ENCODE assay signal across 17 cellular contexts in the genomic region with DNA sequence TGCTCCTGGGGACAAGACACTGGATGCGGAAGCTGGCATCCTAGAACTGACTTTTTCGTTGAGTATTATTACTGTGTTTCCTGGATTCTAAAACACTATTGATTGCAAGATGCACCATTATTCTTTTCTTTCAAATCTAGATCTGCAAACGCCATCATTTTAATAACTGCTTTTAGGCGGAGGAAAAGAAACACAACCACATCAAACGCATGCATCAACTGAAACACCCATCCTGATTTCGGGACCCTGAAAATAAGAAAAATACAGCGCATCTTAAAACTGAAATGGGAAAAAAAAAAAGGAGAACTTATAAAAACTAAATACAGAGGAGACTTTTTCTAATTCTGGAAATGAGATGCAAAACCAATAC.
A peak's percentile ranks its signal among the peaks of the same experiment; 100 is the strongest.
DNase-seq lines count a peak whose midpoint lies in the region; ATAC-seq and TF ChIP-seq lines count a peak whose summit lies in the region.
"Had no signal": no experiment of that assay in that cellular context is flagged by ENCODE, and none has a peak within 500 bp of the region (broad histone marks: within the 10 kb centered on the region; RNA-seq: fewer than 3 reads in every experiment).

No MANE protein-coding gene starts in this region.

- H3K4me1 ChIP-seq in right atrium auricular region = no peaks in the 10 kb centered on the region
- H3K4me1 ChIP-seq: SJCRH30 had no signal

- no peaks in the 10 kb centered on the region for H3K27me3 ChIP-seq in right atrium auricular region
- H3K27me3 ChIP-seq: SJCRH30, transverse colon had no signal

- DNase-seq in T-helper 1 cell (no peak), epidermal melanocyte (ENCODE audit: insufficient read length, low spot score) (no peak), right atrium auricular region (ENCODE audit: low spot score) (no peak), cerebellum (ENCODE audit: low spot score) (no peak)
- DNase-seq in activated CD4-positive, alpha-beta memory T cell treated with anti-CD3 and anti-CD28 coated beads, Interleukin-2, amount 10 ng/mL, durations not matched to agents 7 days and 5 days = no peak
- no peak for DNase-seq in naive thymus-derived CD8-positive, alpha-beta T cell
- DNase-seq: 8988T, COR-L47, hypothalamus, left cardiac atrium, NCI-H1092 treated with DMSO at 0.1 percent for 48 hours, NCI-H2227 treated with DMSO at 0.1 percent for 48 hours, SJCRH30, transverse colon had no signal

- TF ChIP-seq CTCF in right atrium auricular region (IDR thresholded peaks at IDR 0.05) = no peak

- H3K4me3 Mint-ChIP-seq in T-helper 1 cell treated with Interleukin-12 subunit alpha and Interleukin-12 subunit beta and Interleukin-4 antibody, amounts not matched to agents 30 μg/mL and 1 μg/mL, for 36 hours = peak overlapping the region; percentile 66
- peak overlapping the region; percentile 60 for H3K4me3 Mint-ChIP-seq in activated CD4-positive, alpha-beta memory T cell treated with anti-CD3 and anti-CD28 coated beads, Interleukin-2, amount 10 ng/mL, durations not matched to agents 7 days and 5 days
- peak overlapping the region in 8 of 10 donors; percentile 54 to 71 (median 62) for H3K4me3 Mint-ChIP-seq in naive thymus-derived CD8-positive, alpha-beta T cell
- H3K4me3 Mint-ChIP-seq: brain had no signal

- no peaks in the 10 kb centered on the region for H3K36me3 ChIP-seq in right atrium auricular region
- H3K36me3 ChIP-seq: SJCRH30, transverse colon had no signal

- H3K4me3 ChIP-seq in right atrium auricular region = no peak overlapping the region
- H3K4me3 ChIP-seq: SJCRH30, transverse colon had no signal

- no peaks in the 10 kb centered on the region for H3K27me3 Mint-ChIP-seq in T-helper 1 cell treated with Interleukin-12 subunit alpha and Interleukin-12 subunit beta and Interleukin-4 antibody, amounts not matched to agents 30 μg/mL and 1 μg/mL, for 36 hours (ENCODE audit: low read depth)
- no peaks in the 10 kb centered on the region for H3K27me3 Mint-ChIP-seq in activated CD4-positive, alpha-beta memory T cell treated with anti-CD3 and anti-CD28 coated beads, Interleukin-2, amount 10 ng/mL, durations not matched to agents 7 days and 5 days
- no peaks in the 10 kb centered on the region for H3K27me3 Mint-ChIP-seq in naive thymus-derived CD8-positive, alpha-beta T cell

- CTCF ChIA-PET in activated CD4-positive, alpha-beta memory T cell treated with anti-CD3 and anti-CD28 coated beads, Interleukin-2, amount 10 ng/mL, durations not matched to agents 7 days and 5 days (lab: Charles Lee) = interaction anchor here (1.0 to 1.6 kb wide), 4 partner anchors 36 to 754 kb away, joined by 3 to 9 read pairs (median 5); partner anchors contain the start of genes FUT8 and MAX

- peaks cover 5% of the 10 kb centered on the region for H3K36me3 Mint-ChIP-seq in T-helper 1 cell treated with Interleukin-12 subunit alpha and Interleukin-12 subunit beta and Interleukin-4 antibody, amounts not matched to agents 30 μg/mL and 1 μg/mL, for 36 hours (ENCODE audit: low read depth)
- peaks cover 11% of the 10 kb centered on the region for H3K36me3 Mint-ChIP-seq in activated CD4-positive, alpha-beta memory T cell treated with anti-CD3 and anti-CD28 coated beads, Interleukin-2, amount 10 ng/mL, durations not matched to agents 7 days and 5 days (ENCODE audit: low read depth)
- H3K36me3 Mint-ChIP-seq in naive thymus-derived CD8-positive, alpha-beta T cell = peaks cover 0 to 1% (median 0%) of the 10 kb centered on the region in 3 donors
- H3K36me3 Mint-ChIP-seq: brain had no signal

- no peaks in the 10 kb centered on the region for H3K9me3 ChIP-seq in right atrium auricular region
- H3K9me3 ChIP-seq: SJCRH30, transverse colon had no signal

- H3K4me1 Mint-ChIP-seq in T-helper 1 cell treated with Interleukin-12 subunit alpha and Interleukin-12 subunit beta and Interleukin-4 antibody, amounts not matched to agents 30 μg/mL and 1 μg/mL, for 36 hours (ENCODE audit: low read depth) = peaks cover 56% of the 10 kb centered on the region
- peaks cover 60% of the 10 kb centered on the region for H3K4me1 Mint-ChIP-seq in activated CD4-positive, alpha-beta memory T cell treated with anti-CD3 and anti-CD28 coated beads, Interleukin-2, amount 10 ng/mL, durations not matched to agents 7 days and 5 days
- peaks cover 23 to 70% (median 47%) of the 10 kb centered on the region in 4 donors for H3K4me1 Mint-ChIP-seq in naive thymus-derived CD8-positive, alpha-beta T cell

- peak; percentile 0 for ATAC-seq in GM21717 (IDR thresholded peaks at IDR 0.05; ENCODE audit: unreplicated experiment)
- ATAC-seq in naive thymus-derived CD8-positive, alpha-beta T cell = no peak

- POLR2A ChIA-PET in activated CD4-positive, alpha-beta memory T cell treated with anti-CD3 and anti-CD28 coated beads, Interleukin-2, amount 10 ng/mL, durations not matched to agents 7 days and 5 days (lab: Charles Lee) = interaction anchor here (0.6 to 4.0 kb wide), 13 partner anchors 11 to 744 kb away, joined by 3 to 47 read pairs (median 3); partner anchors contain the start of gene FUT8
- POLR2A ChIA-PET in naive thymus-derived CD8-positive, alpha-beta T cell (lab: Charles Lee) = interaction anchor here (0.5 to 0.6 kb wide), 5 partner anchors 108 to 754 kb away, joined by 3 to 10 read pairs (median 3); no protein-coding TSS in a partner anchor

- peaks cover 7% of the 10 kb centered on the region for H3K9me3 Mint-ChIP-seq in T-helper 1 cell treated with Interleukin-12 subunit alpha and Interleukin-12 subunit beta and Interleukin-4 antibody, amounts not matched to agents 30 μg/mL and 1 μg/mL, for 36 hours
- peaks cover 10% of the 10 kb centered on the region for H3K9me3 Mint-ChIP-seq in activated CD4-positive, alpha-beta memory T cell treated with anti-CD3 and anti-CD28 coated beads, Interleukin-2, amount 10 ng/mL, durations not matched to agents 7 days and 5 days
- H3K9me3 Mint-ChIP-seq in naive thymus-derived CD8-positive, alpha-beta T cell = peaks cover 0 to 8% (median 0%) of the 10 kb centered on the region in 9 donors

- no peak overlapping the region for H3K27ac ChIP-seq in right atrium auricular region
- H3K27ac ChIP-seq: SJCRH30, transverse colon had no signal

- peak overlapping the region; percentile 89 for H3K27ac Mint-ChIP-seq in T-helper 1 cell treated with Interleukin-12 subunit alpha and Interleukin-12 subunit beta and Interleukin-4 antibody, amounts not matched to agents 30 μg/mL and 1 μg/mL, for 36 hours
- H3K27ac Mint-ChIP-seq in activated CD4-positive, alpha-beta memory T cell treated with anti-CD3 and anti-CD28 coated beads, Interleukin-2, amount 10 ng/mL, durations not matched to agents 7 days and 5 days = peak overlapping the region; percentile 95
- peak overlapping the region in 9 of 10 donors; percentile 25 to 91 (median 83) for H3K27ac Mint-ChIP-seq in naive thymus-derived CD8-positive, alpha-beta T cell
